Comparison of ENCODE assay signal across 1 cellular context in genomic region chr19:1258707-1259205, GRCh38.
TF ChIP-seq lines count a peak whose summit lies in the region.

No MANE protein-coding gene starts in this region.

TF ChIP-seq in GM23338, 12 proteins besides CTCF, POLR2A, EP300 and RAD21 (continued from another document):
- TF ChIP-seq ZNF462 (CRISPR knock-in tag; IDR thresholded peaks at IDR 0.05) = no peak
- no peak for TF ChIP-seq NANOG (IDR thresholded peaks at IDR 0.05; ENCODE audit: borderline replicate concordance)
- TF ChIP-seq JUNB (IDR thresholded peaks at IDR 0.05; ENCODE audit: unreplicated experiment) = no peak
- TF ChIP-seq ZNF331 (CRISPR knock-in tag; IDR thresholded peaks at IDR 0.05; ENCODE audit: low read depth) = no peak
- no peak for TF ChIP-seq EZH2 (IDR thresholded peaks at IDR 0.05; ENCODE audit: low read depth, unreplicated experiment)
- no peak for TF ChIP-seq STAT1 (IDR thresholded peaks at IDR 0.05; ENCODE audit: unreplicated experiment)
- no peak for TF ChIP-seq POLR2AphosphoS5 (IDR thresholded peaks at IDR 0.05; ENCODE audit: low read depth)
- no peak for TF ChIP-seq ETS1 (IDR thresholded peaks at IDR 0.05)
- no peak for TF ChIP-seq EZH2phosphoT487 (IDR thresholded peaks at IDR 0.05; ENCODE audit: unreplicated experiment)
